Comparison of ENCODE assay signal across 8 cellular contexts in genomic region chr4:109815151-109816081, GRCh38. TPM values are rescaled to one million over a fixed set of nuclear protein-coding genes. Genes with fewer than 3 reads are reported as not detected.
DNase-seq lines count a peak whose midpoint lies in the region; ATAC-seq and TF ChIP-seq lines count a peak whose summit lies in the region.

Gene GAR1, plus strand, starts transcription at chr4:109815762. Its CDS starts 403 bp downstream, at chr4:109816165.

- H3F3A ChIP-seq in PC-9 (ENCODE audit: insufficient read depth, low read depth), result peaks cover 19% of the 10 kb centered on the region; the same call in 1 of the 2 replicates

- TF ChIP-seq CTCF in PC-9 (conservative IDR thresholded peaks at IDR 0.05), result no peak

- peaks cover 42% of the 10 kb centered on the region for H3K79me2 ChIP-seq in PC-9 (ENCODE audit: low read depth)

- intact Hi-C loops in PC-9 (cut with micrococcal nuclease; ENCODE audit: unreplicated experiment), result loop anchor here (1.0 to 5.0 kb wide), 3 partner anchors 85 to 162 kb away; partner anchors contain the start of genes CASP6 and PLA2G12A

- DNase-seq in DMS153 (lab: John Stamatoyannopoulos, UW), result peak; percentile 78
- DNase-seq in Jurkat, Clone E6-1 (ENCODE audit: low read depth, low spot score), result peak; percentile 93
- peak; percentile 80 to 91 for DNase-seq in PC-9
- DNase-seq in activated T-cell treated with anti-CD3 and anti-CD28 coated beads, Interleukin-2, amount 50 U/mL, for 1 hour, result peak; percentile 84
- peak; percentile 58 to 64 for DNase-seq in stimulated activated CD8-positive, alpha-beta memory T cell treated with anti-CD3 and anti-CD28 coated beads, Interleukin-7, amount 100 ng/mL, for 1 hour (ENCODE audit: low read depth in 2 of 2)

- no peaks in the 10 kb centered on the region for H4K20me1 ChIP-seq in PC-9 (ENCODE audit: insufficient read depth)

- H3K36me3 ChIP-seq in PC-9 (ENCODE audit: low read depth) (peaks cover 9% of the 10 kb centered on the region), esophagus (ENCODE audit: control insufficient read depth in 2 of 2, insufficient read depth in 2 of 2, low read length in 1 of 2) (peaks cover 0 to 2% of the 10 kb centered on the region in 2 donors), mucosa of stomach (ENCODE audit: control insufficient read depth, insufficient read depth, low read length) (no peaks in the 10 kb centered on the region)

- H3K27ac ChIP-seq in PC-9, result peak within 1 kb of the TSS; percentile 86
- peak within 1 kb of the TSS; percentile 91 to 95 for H3K27ac ChIP-seq in esophagus (ENCODE audit: low read depth in 2 of 2, low read length in 1 of 2)

- POLR2A ChIA-PET in PC-9 (lab: Charles Lee; ENCODE audit: unreplicated experiment), result interaction anchor here (0.7 kb wide), 2 partner anchors 12 to 192 kb away, joined by 6 to 7 read pairs; partner anchors contain the start of gene RRH

- peak within 1 kb of the TSS; percentile 99 for H3K4me3 ChIP-seq in Jurkat, Clone E6-1 (ENCODE audit: low read length)
- H3K4me3 ChIP-seq in PC-9, result peak within 1 kb of the TSS; percentile 90
- H3K4me3 ChIP-seq in esophagus (ENCODE audit: low read depth in 1 of 2, low read length in 2 of 2), result peak within 1 kb of the TSS; percentile 74 to 79
- H3K4me3 ChIP-seq in mucosa of stomach (ENCODE audit: low read length), result peak within 1 kb of the TSS; percentile 73

- BruUV-seq in PC-9 (replicated peaks; lab: Mats Ljungman, UMichigan), result TSS peak; percentile 58

- no peaks in the 10 kb centered on the region for H3K9me2 ChIP-seq in PC-9 (ENCODE audit: insufficient read depth)

- H3K4me2 ChIP-seq in PC-9, result peak within 1 kb of the TSS; percentile 96

- 0% methylated on average over 53 of the region's 53 CpGs for WGBS in esophagus, 2 donors

- peak; percentile 99 for ATAC-seq in GM21619 (IDR thresholded peaks at IDR 0.05; ENCODE audit: unreplicated experiment)

- peak within 1 kb of the TSS; percentile 96 for H2AFZ ChIP-seq in PC-9

- H3K9ac ChIP-seq in mucosa of stomach (ENCODE audit: low read length), result peak within 1 kb of the TSS; percentile 75

- CTCF ChIA-PET in PC-9 (lab: Charles Lee), result no interaction called here

- peaks cover 20% of the 10 kb centered on the region for H3K4me1 ChIP-seq in PC-9 (replicated peaks; ENCODE audit: insufficient read depth)
- no peaks in the 10 kb centered on the region for H3K4me1 ChIP-seq in esophagus (ENCODE audit: control insufficient read depth in 2 of 2, insufficient read depth in 2 of 2, low read length in 1 of 2)
- peaks cover 10% of the 10 kb centered on the region for H3K4me1 ChIP-seq in mucosa of stomach (ENCODE audit: control insufficient read depth, insufficient read depth, low read length)

- H3K27me3 ChIP-seq in PC-9 (ENCODE audit: insufficient read depth, low read depth) (no peaks in the 10 kb centered on the region), esophagus (ENCODE audit: control insufficient read depth in 1 of 2, insufficient read depth in 2 of 2, low read length in 2 of 2) (no peaks in the 10 kb centered on the region), mucosa of stomach (ENCODE audit: control insufficient read depth, insufficient read depth, low read length) (no peaks in the 10 kb centered on the region)

- H3K9me3 ChIP-seq in PC-9 (ENCODE audit: insufficient read depth, low read depth) (no peaks in the 10 kb centered on the region), esophagus (ENCODE audit: control insufficient read depth in 2 of 2, insufficient read depth in 1 of 2, low read depth in 1 of 2, low read length in 1 of 2) (no peaks in the 10 kb centered on the region), mucosa of stomach (ENCODE audit: control insufficient read depth, low read length) (no peaks in the 10 kb centered on the region)

RNA-seq across cellular contexts. Expression of gene GAR1, which starts in this region (rescaled TPM):
- polyA plus RNA-seq in Jurkat, Clone E6-1 (2012; ENCODE audit: insufficient read depth, insufficient read length), result 86.3 TPM
- total RNA-seq in PC-9 (2021), result 12.1 and 16.0 TPM in 2 replicates
- 10 to 100 TPM; 15.9 to 23.1 TPM for polyA plus RNA-seq in esophagus

Comparison
In these comparisons a context has a peak if more than half of its experiments do, and no peak if none do; other contexts are left out.
1. Peak in every context shown above with its lines: DNase-seq, ATAC-seq, H3K4me3 ChIP-seq and H3K27ac ChIP-seq.